17 cellular contexts compared by ENCODE assay signal in genomic region chr4:74223801-74224200, GRCh38.
DNase-seq lines count a peak whose midpoint lies in the region; ATAC-seq, FAIRE-seq and TF ChIP-seq lines count a peak whose summit lies in the region.
"Had no signal": no experiment of that assay in that cellular context is flagged by ENCODE, and none has a peak within 500 bp of the region (broad histone marks: within the 10 kb centered on the region; RNA-seq: fewer than 3 reads in every experiment).

No MANE protein-coding gene starts in this region.

- peaks cover 13% of the 10 kb centered on the region for H3K4me1 ChIP-seq in A549
- H3K4me1 ChIP-seq in HCT116 (ENCODE audit: control insufficient read depth in 1 of 2, insufficient read depth in 2 of 2, low read length in 2 of 2): peaks cover 0 to 6% of the 10 kb centered on the region in 2 experiments; a peak in 2 of 4 replicates
- H3K4me1 ChIP-seq in RWPE2 (ENCODE audit: insufficient read depth, poor library complexity, severe bottlenecking): peaks cover 33% of the 10 kb centered on the region

- BruUV-seq in HCT116 (replicated peaks; lab: Mats Ljungman, UMichigan): no TSS peak

- FAIRE-seq in A549 (lab: Jason Lieb, UNC): no peak

- no peaks in the 10 kb centered on the region for H3K9me3 Mint-ChIP-seq in activated T-helper 2 cell treated with anti-CD3 and anti-CD28 coated beads, Interferon-gamma antibody, Interleukin-2, Interleukin-4, amounts not matched to agents 10 μg/mL and 5 μg/mL and 100 μg/mL, durations not matched to agents 14 hours and 24 hours and 36 hours

- H3K4me3 ChIP-seq in A549 (no peak overlapping the region), HCT116 (replicated peaks in 1 of 2; ENCODE audit: low read depth in 1 of 2, low read length in 2 of 2) (no peak overlapping the region), RWPE2 (ENCODE audit: severe bottlenecking) (no peak overlapping the region), fibroblast of the aortic adventitia (ENCODE audit: low read depth, low read length) (no peak overlapping the region)
- H3K4me3 ChIP-seq: testis had no signal

- no peaks in the 10 kb centered on the region for H3K36me3 Mint-ChIP-seq in activated T-helper 2 cell treated with anti-CD3 and anti-CD28 coated beads, Interferon-gamma antibody, Interleukin-2, Interleukin-4, amounts not matched to agents 10 μg/mL and 5 μg/mL and 100 μg/mL, durations not matched to agents 14 hours and 24 hours and 36 hours (ENCODE audit: low read depth)

- no peaks in the 10 kb centered on the region for H3K79me2 ChIP-seq in HCT116 (ENCODE audit: insufficient read depth, low read length)

- no peaks in the 10 kb centered on the region for H3K9me3 ChIP-seq in A549
- H3K9me3 ChIP-seq in HCT116 (ENCODE audit: control insufficient read depth in 1 of 2, insufficient read depth in 1 of 2, low read depth in 1 of 2, low read length in 2 of 2): no peaks in the 10 kb centered on the region
- no peaks in the 10 kb centered on the region for H3K9me3 ChIP-seq in RWPE2 (ENCODE audit: severe bottlenecking)
- H3K9me3 ChIP-seq: testis had no signal

- no peak for TF ChIP-seq CTCF in A549 (IDR thresholded peaks at IDR 0.05)
- no peak for TF ChIP-seq CTCF in HCT116 (IDR thresholded peaks at IDR 0.05 in 2 of 3, conservative IDR thresholded peaks at IDR 0.05 in 1 of 3; ENCODE audit: borderline replicate concordance in 1 of 3, insufficient read depth in 1 of 3, low read depth in 2 of 3, low read length in 2 of 3)
- TF ChIP-seq CTCF in RWPE2 (IDR thresholded peaks at IDR 0.05; ENCODE audit: poor library complexity, severe bottlenecking): no peak
- no peak for TF ChIP-seq CTCF in fibroblast of the aortic adventitia (IDR thresholded peaks at IDR 0.05; ENCODE audit: insufficient read depth, low read length)

- 43% methylated on average over 1 of the region's 1 CpG for WGBS in A549 (ENCODE audit: missing lambda C conversion rate)

- TF ChIP-seq EP300 in A549 (IDR thresholded peaks at IDR 0.05): no peak

- H3K9ac ChIP-seq in HCT116 (ENCODE audit: low read length): no peak overlapping the region

- intact Hi-C loops in HCT116 (cut with micrococcal nuclease): no loop called here
- intact Hi-C loops in activated T-helper 2 cell treated with anti-CD3 and anti-CD28 coated beads, Interferon-gamma antibody, Interleukin-2, Interleukin-4, amounts not matched to agents 10 μg/mL and 5 μg/mL and 100 μg/mL, durations not matched to agents 14 hours and 24 hours and 36 hours (cut with micrococcal nuclease): no loop called here

- ATAC-seq in A549: no peak
- ATAC-seq in HCT116: no peak
- ATAC-seq in RWPE2 (ENCODE audit: low read depth): peak; percentile 56; the same call in 2 of the 3 replicates
- ATAC-seq in left lobe of liver: no peak
- ATAC-seq in GM18511 (IDR thresholded peaks at IDR 0.05; ENCODE audit: unreplicated experiment): no peak
- ATAC-seq: activated T-cell treated with anti-CD3 and anti-CD28 coated beads, Interleukin-2, amount 50 U/mL, for 72 hours had no signal

- POLR2A ChIA-PET in A549 (lab: Yijun Ruan, JAX): no interaction called here
- POLR2A ChIA-PET in HCT116 (lab: Charles Lee): no interaction called here

- DNase-seq in A549 (ENCODE audit: low read depth in 1 of 2, low spot score in 1 of 2) (no peak), HCT116 (ENCODE audit: low read depth, low spot score) (no peak), RWPE2 (ENCODE audit: low spot score) (no peak), fibroblast of the aortic adventitia (ENCODE audit: low read depth) (peak; percentile 58), left lobe of liver (ENCODE audit: low spot score) (no peak), DMS79 (lab: John Stamatoyannopoulos, UW) (no peak)
- DNase-seq in activated T-helper 2 cell treated with anti-CD3 and anti-CD28 coated beads, Interferon-gamma antibody, Interleukin-2, Interleukin-4, amounts not matched to agents 10 μg/mL and 5 μg/mL and 100 μg/mL, durations not matched to agents 14 hours and 24 hours and 36 hours (ENCODE audit: low spot score): no peak
- DNase-seq: activated CD4-positive, alpha-beta T cell treated with anti-CD3 and anti-CD28 coated beads, Interleukin-2, amount 50 U/mL, for 4 hours; activated T-cell treated with anti-CD3 and anti-CD28 coated beads, Interleukin-2, amount 50 U/mL, for 72 hours; islet precursor cell; NCI-H1417 treated with DMSO at 0.1 percent for 48 hours; NCI-H526; SHP77 treated with DMSO at 0.1 percent for 48 hours; stimulated activated CD4-positive, alpha-beta T cell treated with anti-CD3 and anti-CD28 coated beads, Interleukin-15, amount 100 ng/mL, for 24 hours; testis had no signal

- no peak overlapping the region for H2AFZ ChIP-seq in HCT116 (ENCODE audit: low read depth, low read length, poor library complexity, severe bottlenecking)

- RAD21 ChIA-PET in HCT116 (lab: Charles Lee; ENCODE audit: low non-redundant PET in 1 of 2, low total read pairs in 2 of 2, uncharacterized antibody in 2 of 2, unreplicated experiment in 2 of 2): no interaction called here

- no peaks in the 10 kb centered on the region for H3K27me3 ChIP-seq in HCT116 (ENCODE audit: insufficient read depth, low read length)
- H3K27me3 ChIP-seq in RWPE2 (ENCODE audit: insufficient read depth, poor library complexity, severe bottlenecking): no peaks in the 10 kb centered on the region
- H3K27me3 ChIP-seq: testis had no signal

- TF ChIP-seq RAD21 in A549 (conservative IDR thresholded peaks at IDR 0.05 in 1 of 2, IDR thresholded peaks at IDR 0.05 in 1 of 2): no peak
- no peak for TF ChIP-seq RAD21 in HCT116 (IDR thresholded peaks at IDR 0.05; ENCODE audit: low read depth)

- H3K27ac ChIP-seq in A549 (peak overlapping the region in 1 of 2 experiments; percentile 73; a peak in 3 of 6 replicates), HCT116 (ENCODE audit: low read depth, low read length) (no peak overlapping the region), RWPE2 (ENCODE audit: poor library complexity, severe bottlenecking) (no peak overlapping the region)
- H3K27ac ChIP-seq: testis had no signal

- CTCF ChIA-PET in A549 (lab: Yijun Ruan, JAX): no interaction called here
- CTCF ChIA-PET in HCT116 (lab: Charles Lee): no interaction called here

- H3K36me3 ChIP-seq in HCT116 (ENCODE audit: control insufficient read depth in 1 of 2, insufficient read depth in 2 of 2, low read length in 2 of 2) (no peaks in the 10 kb centered on the region; a peak in 1 of 4 replicates), RWPE2 (ENCODE audit: low read depth) (no peaks in the 10 kb centered on the region; the same call in 1 of the 2 replicates)

- no peak overlapping the region for H3K4me3 Mint-ChIP-seq in activated T-helper 2 cell treated with anti-CD3 and anti-CD28 coated beads, Interferon-gamma antibody, Interleukin-2, Interleukin-4, amounts not matched to agents 10 μg/mL and 5 μg/mL and 100 μg/mL, durations not matched to agents 14 hours and 24 hours and 36 hours (ENCODE audit: low read depth)
- H3K4me3 Mint-ChIP-seq: activated T-cell treated with anti-CD3 and anti-CD28 coated beads, Interleukin-2, amount 50 U/mL, for 72 hours had no signal

- H3K4me1 Mint-ChIP-seq in activated T-helper 2 cell treated with anti-CD3 and anti-CD28 coated beads, Interferon-gamma antibody, Interleukin-2, Interleukin-4, amounts not matched to agents 10 μg/mL and 5 μg/mL and 100 μg/mL, durations not matched to agents 14 hours and 24 hours and 36 hours (ENCODE audit: low read depth): peaks cover 3% of the 10 kb centered on the region

- H3K9me2 ChIP-seq in HCT116 (ENCODE audit: insufficient read depth): no peaks in the 10 kb centered on the region

- no peaks in the 10 kb centered on the region for H3K27me3 Mint-ChIP-seq in activated T-helper 2 cell treated with anti-CD3 and anti-CD28 coated beads, Interferon-gamma antibody, Interleukin-2, Interleukin-4, amounts not matched to agents 10 μg/mL and 5 μg/mL and 100 μg/mL, durations not matched to agents 14 hours and 24 hours and 36 hours (ENCODE audit: low read depth)
- H3K27me3 Mint-ChIP-seq: progenitor cell of endocrine pancreas had no signal

- TF ChIP-seq POLR2A in A549 (IDR thresholded peaks at IDR 0.05; ENCODE audit: low read length) (no peak), HCT116 (IDR thresholded peaks at IDR 0.05; ENCODE audit: borderline replicate concordance, extremely low read depth, insufficient read depth, insufficient read length) (no peak)

- H4K20me1 ChIP-seq in HCT116 (ENCODE audit: insufficient read depth): no peaks in the 10 kb centered on the region

- H3K4me2 ChIP-seq in A549 (peak overlapping the region; percentile 50; the same call in 2 of the 3 replicates), HCT116 (ENCODE audit: low read length) (no peak overlapping the region)

- H3K27ac Mint-ChIP-seq in activated T-helper 2 cell treated with anti-CD3 and anti-CD28 coated beads, Interferon-gamma antibody, Interleukin-2, Interleukin-4, amounts not matched to agents 10 μg/mL and 5 μg/mL and 100 μg/mL, durations not matched to agents 14 hours and 24 hours and 36 hours: no peak overlapping the region
- H3K27ac Mint-ChIP-seq: activated T-cell treated with anti-CD3 and anti-CD28 coated beads, Interleukin-2, amount 50 U/mL, for 72 hours; progenitor cell of endocrine pancreas had no signal

TF ChIP-seq in A549, 52 proteins besides CTCF, POLR2A, EP300 and RAD21 (continues in another document):
- TF ChIP-seq ZFP36 (IDR thresholded peaks at IDR 0.05; ENCODE audit: borderline replicate concordance, partially characterized antibody) (no peak), BHLHE40 (IDR thresholded peaks at IDR 0.05; ENCODE audit: low read depth, low read length) (no peak), KDM5A (IDR thresholded peaks at IDR 0.05) (no peak), KDM1A (IDR thresholded peaks at IDR 0.05; ENCODE audit: low read depth) (no peak), RNF2 (IDR thresholded peaks at IDR 0.05; ENCODE audit: borderline replicate concordance, low read depth) (no peak), FOSB (CRISPR knock-in tag; IDR thresholded peaks at IDR 0.05) (no peak), MAFK (IDR thresholded peaks at IDR 0.05; ENCODE audit: partially characterized antibody) (peak; percentile 11), MAZ (IDR thresholded peaks at IDR 0.05; ENCODE audit: borderline replicate concordance, low read depth, low read length) (no peak), HEYL (CRISPR knock-in tag; IDR thresholded peaks at IDR 0.05) (no peak)

TF ChIP-seq in HCT116, 20 proteins besides CTCF, POLR2A, EP300 and RAD21:
- TF ChIP-seq SRF (IDR thresholded peaks at IDR 0.05; ENCODE audit: low read depth): no peak
- TF ChIP-seq JUND (IDR thresholded peaks at IDR 0.05): 0 out of 2 replicates have a peak, but pooled peaks have one; percentile 37
- TF ChIP-seq CEBPB (IDR thresholded peaks at IDR 0.05; ENCODE audit: low read depth): peak; percentile 85
- 0 out of 2 replicates have a peak, but pooled peaks have one; percentile 28 for TF ChIP-seq SP1 (IDR thresholded peaks at IDR 0.05; ENCODE audit: low read depth)

Comparison
In these comparisons a context has a peak if more than half of its experiments do, and no peak if none do; other contexts are left out.
1. Of the 6 proteins assayed by ChIP-seq in both A549 and HCT116: peak only in A549: none; only in HCT116: none; in both: CEBPB; in neither: 5.